In the genomic region with DNA sequence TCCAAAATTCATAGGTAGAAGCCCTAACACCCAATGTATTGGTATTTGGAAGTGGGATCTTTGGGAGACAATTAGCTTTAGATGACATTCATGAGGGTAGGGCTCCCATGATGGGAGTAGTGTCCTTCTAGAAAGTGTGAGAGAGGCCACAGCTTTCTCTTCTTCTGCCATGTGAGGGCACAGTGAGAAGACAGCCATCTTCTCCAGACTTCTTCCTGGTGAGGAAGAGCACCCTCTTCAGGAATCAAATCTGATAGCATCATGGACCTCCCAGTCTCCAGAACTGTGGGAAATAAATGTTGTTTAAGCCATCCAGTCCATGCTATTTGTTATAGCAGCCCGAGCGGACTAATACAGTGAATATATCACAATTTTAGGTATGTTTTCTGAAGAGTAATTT, we compare ENCODE assay signal across 16 cellular contexts.
"Had no signal": no experiment of that assay in that cellular context is flagged by ENCODE, and none has a peak within 500 bp of the region (broad histone marks: within the 10 kb centered on the region; RNA-seq: fewer than 3 reads in every experiment).

No MANE protein-coding gene starts in this region.

- H3K27me3 ChIP-seq: sigmoid colon, suprapubic skin had no signal

- H3K4me3 ChIP-seq: coronary artery, sigmoid colon, suprapubic skin had no signal

- H3K9me3 Mint-ChIP-seq: type B pancreatic cell had no signal

- DNase-seq: activated CD4-positive, alpha-beta memory T cell treated with anti-CD3 and anti-CD28 coated beads, Interleukin-2, amount 10 ng/mL, durations not matched to agents 7 days and 5 days; activated CD4-positive, alpha-beta T cell treated with anti-CD3 and anti-CD28 coated beads for 1 hour; activated naive CD4-positive, alpha-beta T cell treated with anti-CD3 and anti-CD28 coated beads for 36 hours; caudate nucleus; effector CD4-positive, alpha-beta T cell; foreskin melanocyte; head of caudate nucleus; kidney; left ventricle myocardium superior; nephron progenitor cell; sigmoid colon; stimulated activated naive CD8-positive, alpha-beta T cell treated with anti-CD3 and anti-CD28 coated beads, Interleukin-15, Interleukin-2, amounts not matched to agents 100 U/mL and 50 U/mL, for 24 hours had no signal

- H3K36me3 ChIP-seq: sigmoid colon, suprapubic skin had no signal

- ATAC-seq: left ventricle myocardium superior; stimulated activated naive CD8-positive, alpha-beta T cell treated with anti-CD3 and anti-CD28 coated beads, Interleukin-15, Interleukin-2, amounts not matched to agents 100 U/mL and 50 U/mL, for 24 hours had no signal

- H3K27me3 Mint-ChIP-seq: activated CD4-positive, alpha-beta memory T cell treated with anti-CD3 and anti-CD28 coated beads, Interleukin-2, amount 10 ng/mL, durations not matched to agents 7 days and 5 days; type B pancreatic cell had no signal

- H3K4me1 Mint-ChIP-seq: activated CD4-positive, alpha-beta memory T cell treated with anti-CD3 and anti-CD28 coated beads, Interleukin-2, amount 10 ng/mL, durations not matched to agents 7 days and 5 days; nephron progenitor cell had no signal

- H3K36me3 Mint-ChIP-seq: type B pancreatic cell had no signal

- H3K9me3 ChIP-seq: suprapubic skin had no signal

- H3K27ac ChIP-seq: coronary artery, sigmoid colon, suprapubic skin had no signal

- H3K4me3 Mint-ChIP-seq: activated CD4-positive, alpha-beta memory T cell treated with anti-CD3 and anti-CD28 coated beads, Interleukin-2, amount 10 ng/mL, durations not matched to agents 7 days and 5 days; activated naive CD4-positive, alpha-beta T cell treated with anti-CD3 and anti-CD28 coated beads for 36 hours; nephron progenitor cell; T-helper 2 cell treated with Interferon-gamma antibody and Interleukin-4, amounts not matched to agents 5 μg/mL and 100 μg/mL, for 36 hours; type B pancreatic cell had no signal

- H3K4me1 ChIP-seq: sigmoid colon, suprapubic skin had no signal

- H3K27ac Mint-ChIP-seq: activated CD4-positive, alpha-beta memory T cell treated with anti-CD3 and anti-CD28 coated beads, Interleukin-2, amount 10 ng/mL, durations not matched to agents 7 days and 5 days; activated naive CD4-positive, alpha-beta T cell treated with anti-CD3 and anti-CD28 coated beads for 36 hours; nephron progenitor cell; T-helper 2 cell treated with Interferon-gamma antibody and Interleukin-4, amounts not matched to agents 5 μg/mL and 100 μg/mL, for 36 hours; type B pancreatic cell had no signal
